In the genomic region with DNA sequence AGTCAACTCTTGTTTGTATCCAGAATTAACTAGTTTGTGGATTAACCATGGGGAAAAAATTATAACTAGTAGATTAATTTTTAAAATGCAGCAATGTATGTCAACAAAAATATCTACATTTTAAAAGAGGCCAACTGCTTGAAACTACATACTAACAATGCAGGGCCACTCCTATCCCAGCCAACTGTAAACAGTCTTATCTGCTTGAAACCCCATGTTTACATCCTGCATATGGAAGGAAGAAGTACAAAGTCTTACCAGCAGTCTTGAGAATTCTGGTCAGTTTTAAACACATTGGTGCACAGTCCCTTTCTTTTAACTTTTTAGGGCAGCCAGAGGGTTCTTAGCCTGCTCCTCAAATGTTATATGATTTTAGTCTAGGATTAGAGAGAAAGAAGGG, we compare ENCODE assay signal across 34 cellular contexts.
"Had no signal": no experiment of that assay in that cellular context is flagged by ENCODE, and none has a peak within 500 bp of the region (broad histone marks: within the 10 kb centered on the region; RNA-seq: fewer than 3 reads in every experiment).

No MANE protein-coding gene starts in this region.

- H3K27ac ChIP-seq: ascending aorta, brain microvascular endothelial cell, left ventricle myocardium inferior, ovary, prostate gland, skin epidermis, upper lobe of left lung, vagina, VCaP had no signal

- H3K27me3 Mint-ChIP-seq: activated CD4-positive, alpha-beta memory T cell treated with anti-CD3 and anti-CD28 coated beads for 36 hours; activated naive CD4-positive, alpha-beta T cell treated with anti-CD3 and anti-CD28 coated beads, Interleukin-2, amount 10 ng/mL, durations not matched to agents 7 days and 5 days; stimulated activated memory B cell treated with anti-CD40 and anti-IgM and Interleukin-4, amounts not matched to agents 10 μg/mL and 1 μg/mL and 100 μg/mL, for 72 hours; stimulated activated naive CD8-positive, alpha-beta T cell treated with anti-CD3 and anti-CD28 coated beads, Interleukin-15, amount 100 ng/mL, for 72 hours had no signal

- H3K27me3 ChIP-seq: ascending aorta, brain microvascular endothelial cell, ovary, upper lobe of left lung, vagina had no signal

- H3K36me3 Mint-ChIP-seq: activated CD4-positive, alpha-beta memory T cell treated with anti-CD3 and anti-CD28 coated beads for 36 hours; activated naive CD4-positive, alpha-beta T cell treated with anti-CD3 and anti-CD28 coated beads, Interleukin-2, amount 10 ng/mL, durations not matched to agents 7 days and 5 days; activated naive CD8-positive, alpha-beta T cell treated with anti-CD3 and anti-CD28 coated beads, Interleukin-2, amount 10 ng/mL, durations not matched to agents 7 days and 5 days; mesothelial cell of epicardium; naive thymus-derived CD4-positive, alpha-beta T cell; stimulated activated memory B cell treated with anti-CD40 and anti-IgM and Interleukin-4, amounts not matched to agents 10 μg/mL and 1 μg/mL and 100 μg/mL, for 72 hours had no signal

- H3K27ac Mint-ChIP-seq: activated CD4-positive, alpha-beta memory T cell treated with anti-CD3 and anti-CD28 coated beads for 36 hours; activated naive CD4-positive, alpha-beta T cell treated with anti-CD3 and anti-CD28 coated beads, Interleukin-2, amount 10 ng/mL, durations not matched to agents 7 days and 5 days; activated naive CD8-positive, alpha-beta T cell treated with anti-CD3 and anti-CD28 coated beads, Interleukin-2, amount 10 ng/mL, durations not matched to agents 7 days and 5 days; activated T-cell treated with anti-CD3 and anti-CD28 coated beads, Interleukin-2, amount 50 U/mL, for 24 hours; effector memory CD8-positive, alpha-beta T cell; mesothelial cell of epicardium; naive thymus-derived CD4-positive, alpha-beta T cell; stimulated activated memory B cell treated with anti-CD40 and anti-IgM and Interleukin-4, amounts not matched to agents 10 μg/mL and 1 μg/mL and 100 μg/mL, for 72 hours; stimulated activated naive CD8-positive, alpha-beta T cell treated with anti-CD3 and anti-CD28 coated beads, Interleukin-15, amount 100 ng/mL, for 72 hours; T-helper 2 cell treated with Interferon-gamma antibody and Interleukin-4, amounts not matched to agents 5 μg/mL and 100 μg/mL, for 36 hours had no signal

- ATAC-seq: activated CD4-positive, CD25-positive, alpha-beta regulatory T cell treated with anti-CD3 and anti-CD28 coated beads, Interleukin-2, amount 50 U/mL, for 24 hours; effector memory CD8-positive, alpha-beta T cell; esophagus mucosa; naive thymus-derived CD4-positive, alpha-beta T cell; sciatic nerve; stimulated activated memory B cell treated with anti-CD40 and anti-IgM and Interleukin-4, amounts not matched to agents 10 μg/mL and 1 μg/mL and 100 μg/mL, for 72 hours; stimulated activated naive CD8-positive, alpha-beta T cell treated with anti-CD3 and anti-CD28 coated beads, Interleukin-15, amount 100 ng/mL, for 72 hours had no signal

- H3K36me3 ChIP-seq: ascending aorta, brain microvascular endothelial cell, left ventricle myocardium inferior, ovary, prostate gland, upper lobe of left lung, vagina had no signal

- H3K9me3 Mint-ChIP-seq: activated CD4-positive, alpha-beta memory T cell treated with anti-CD3 and anti-CD28 coated beads for 36 hours; activated naive CD4-positive, alpha-beta T cell treated with anti-CD3 and anti-CD28 coated beads, Interleukin-2, amount 10 ng/mL, durations not matched to agents 7 days and 5 days; activated naive CD8-positive, alpha-beta T cell treated with anti-CD3 and anti-CD28 coated beads, Interleukin-2, amount 10 ng/mL, durations not matched to agents 7 days and 5 days; activated T-cell treated with anti-CD3 and anti-CD28 coated beads, Interleukin-2, amount 50 U/mL, for 24 hours; effector memory CD8-positive, alpha-beta T cell; stimulated activated memory B cell treated with anti-CD40 and anti-IgM and Interleukin-4, amounts not matched to agents 10 μg/mL and 1 μg/mL and 100 μg/mL, for 72 hours; stimulated activated naive CD8-positive, alpha-beta T cell treated with anti-CD3 and anti-CD28 coated beads, Interleukin-15, amount 100 ng/mL, for 72 hours; T-helper 2 cell treated with Interferon-gamma antibody and Interleukin-4, amounts not matched to agents 5 μg/mL and 100 μg/mL, for 36 hours had no signal

- H3K4me3 ChIP-seq: ascending aorta, left ventricle myocardium inferior, lung, ovary, prostate gland, skin epidermis, upper lobe of left lung, vagina had no signal

- H3K4me1 Mint-ChIP-seq: activated naive CD4-positive, alpha-beta T cell treated with anti-CD3 and anti-CD28 coated beads, Interleukin-2, amount 10 ng/mL, durations not matched to agents 7 days and 5 days; activated naive CD8-positive, alpha-beta T cell treated with anti-CD3 and anti-CD28 coated beads, Interleukin-2, amount 10 ng/mL, durations not matched to agents 7 days and 5 days; mesothelial cell of epicardium; naive thymus-derived CD4-positive, alpha-beta T cell; stimulated activated memory B cell treated with anti-CD40 and anti-IgM and Interleukin-4, amounts not matched to agents 10 μg/mL and 1 μg/mL and 100 μg/mL, for 72 hours; stimulated activated naive CD8-positive, alpha-beta T cell treated with anti-CD3 and anti-CD28 coated beads, Interleukin-15, amount 100 ng/mL, for 72 hours had no signal

- H3K4me1 ChIP-seq: ascending aorta, left ventricle myocardium inferior, prostate gland, vagina had no signal

- DNase-seq: activated CD4-positive, alpha-beta memory T cell treated with anti-CD3 and anti-CD28 coated beads for 36 hours; activated CD4-positive, alpha-beta T cell treated with anti-CD3 and anti-CD28 coated beads for 48 hours; activated CD8-positive, alpha-beta memory T cell treated with anti-CD3 and anti-CD28 coated beads, Interleukin-2, amount 50 U/mL, for 48 hours; activated gamma-delta T cell; activated naive CD4-positive, alpha-beta T cell treated with anti-CD3 and anti-CD28 coated beads, Interleukin-2, amount 10 ng/mL, durations not matched to agents 7 days and 5 days; activated naive CD8-positive, alpha-beta T cell treated with anti-CD3 and anti-CD28 coated beads, Interleukin-2, amount 10 ng/mL, durations not matched to agents 7 days and 5 days; activated T-cell treated with anti-CD3 and anti-CD28 coated beads, Interleukin-2, amount 50 U/mL, for 24 hours; brain microvascular endothelial cell; cortex of kidney; effector memory CD8-positive, alpha-beta T cell; foreskin melanocyte; left ventricle myocardium inferior; naive thymus-derived CD4-positive, alpha-beta T cell; ovary; retina; stimulated activated CD4-positive, alpha-beta T cell treated with anti-CD3 and anti-CD28 coated beads, Interleukin-1b, Interleukin-23, amount 100 ng/mL, for 48 hours; stimulated activated CD4-positive, alpha-beta T cell treated with anti-CD3 and anti-CD28 coated beads, Interleukin-4, amount 100 ng/mL, for 4 hours; stimulated activated CD8-positive, alpha-beta memory T cell treated with anti-CD3 and anti-CD28 coated beads, Interleukin-4, amount 100 ng/mL, for 48 hours; stimulated activated naive CD8-positive, alpha-beta T cell treated with anti-CD3 and anti-CD28 coated beads, Interleukin-15, amount 100 ng/mL, for 72 hours; substantia nigra; T-helper 1 cell; upper lobe of left lung had no signal

- H3K9me3 ChIP-seq: ascending aorta, left ventricle myocardium inferior, ovary, prostate gland, upper lobe of left lung, vagina had no signal

- H3K4me3 Mint-ChIP-seq: activated CD4-positive, alpha-beta memory T cell treated with anti-CD3 and anti-CD28 coated beads for 36 hours; activated naive CD4-positive, alpha-beta T cell treated with anti-CD3 and anti-CD28 coated beads, Interleukin-2, amount 10 ng/mL, durations not matched to agents 7 days and 5 days; activated naive CD8-positive, alpha-beta T cell treated with anti-CD3 and anti-CD28 coated beads, Interleukin-2, amount 10 ng/mL, durations not matched to agents 7 days and 5 days; activated T-cell treated with anti-CD3 and anti-CD28 coated beads, Interleukin-2, amount 50 U/mL, for 24 hours; effector memory CD8-positive, alpha-beta T cell; mesothelial cell of epicardium; naive thymus-derived CD4-positive, alpha-beta T cell; stimulated activated memory B cell treated with anti-CD40 and anti-IgM and Interleukin-4, amounts not matched to agents 10 μg/mL and 1 μg/mL and 100 μg/mL, for 72 hours; stimulated activated naive CD8-positive, alpha-beta T cell treated with anti-CD3 and anti-CD28 coated beads, Interleukin-15, amount 100 ng/mL, for 72 hours; T-helper 2 cell treated with Interferon-gamma antibody and Interleukin-4, amounts not matched to agents 5 μg/mL and 100 μg/mL, for 36 hours had no signal
